Comparison of ENCODE assay signal across 7 cellular contexts in genomic region chr5:138725153-138725884, GRCh38. TPM values are rescaled to one million over a fixed set of nuclear protein-coding genes. Genes with fewer than 3 reads are reported as not detected.
DNase-seq lines count a peak whose midpoint lies in the region; ATAC-seq and TF ChIP-seq lines count a peak whose summit lies in the region.

No MANE protein-coding gene starts in this region.

- H3K4me3 ChIP-seq in H7 (ENCODE audit: insufficient read depth, low read depth, low read length) (no peak overlapping the region), dorsolateral prefrontal cortex (peak overlapping the region in 3 of 59 donors; percentile 12 to 16 (median 14)), vagina (no peak overlapping the region)

- no peaks in the 10 kb centered on the region for H3K9me3 ChIP-seq in vagina

- H3K36me3 ChIP-seq in H7 (replicated peaks; ENCODE audit: control insufficient read depth, insufficient read depth, low read length): no peaks in the 10 kb centered on the region
- H3K36me3 ChIP-seq in vagina: no peaks in the 10 kb centered on the region

- H3K27me3 ChIP-seq in H7 (ENCODE audit: control insufficient read depth, insufficient read depth, low read length): no peaks in the 10 kb centered on the region
- no peaks in the 10 kb centered on the region for H3K27me3 ChIP-seq in dorsolateral prefrontal cortex
- H3K27me3 ChIP-seq in vagina: no peaks in the 10 kb centered on the region

- DNase-seq in H7 (peak; percentile 66), NCI-H446 (lab: John Stamatoyannopoulos, UW) (peak; percentile 58 to 85), dorsolateral prefrontal cortex (peak in 8 of 10 donors; percentile 31 to 77 (median 58)), lung microvascular endothelial cell (ENCODE audit: low read depth in 2 of 2) (peak; percentile 8 to 19), vagina (ENCODE audit: extremely low spot score in 2 of 2) (peak in 1 of 2 donors; percentile 89), posterior vena cava (ENCODE audit: low spot score) (no peak)

- H3K27ac ChIP-seq in dorsolateral prefrontal cortex: peak overlapping the region; percentile 4 to 94 (median 81)
- peak overlapping the region; percentile 71 for H3K27ac ChIP-seq in vagina

- intact Hi-C loops in dorsolateral prefrontal cortex (cut with DNase I) (no loop called here), vagina (cut with DNase I) (no loop called here), posterior vena cava (cut with DNase I) (no loop called here)

- peaks cover 20% of the 10 kb centered on the region for H3K4me1 ChIP-seq in vagina

- TF ChIP-seq CTCF in dorsolateral prefrontal cortex (IDR thresholded peaks at IDR 0.05 in 54 of 56, conservative IDR thresholded peaks at IDR 0.05 in 2 of 56; ENCODE audit: low read depth in 1 of 56, partially characterized antibody in 56 of 56) (peak in 20 of 56 donors; percentile 6 to 32 (median 18)), vagina (IDR thresholded peaks at IDR 0.05) (peak in 1 of 3 experiments; percentile 5)

- ATAC-seq in GM18861 (IDR thresholded peaks at IDR 0.05; ENCODE audit: unreplicated experiment): no peak

- TF ChIP-seq POLR2A in vagina (IDR thresholded peaks at IDR 0.05): no peak

RNA-seq across cellular contexts. Expression of gene CTNNA1, which starts 27.9 kb away (rescaled TPM):
- 352 and 397 TPM in 2 replicates for total RNA-seq in H7 (2014; rRNA removed; shearing (Covaris generic))
- total RNA-seq in dorsolateral prefrontal cortex (100 to 1,000 TPM; 120 to 434 (median 206) TPM), lung microvascular endothelial cell (479 and 529 TPM in 2 replicates), vagina (304 TPM), posterior vena cava (100 to 1,000 TPM; 361 to 439 TPM)
